Comparison of ENCODE assay signal across 5 cellular contexts in the genomic region with DNA sequence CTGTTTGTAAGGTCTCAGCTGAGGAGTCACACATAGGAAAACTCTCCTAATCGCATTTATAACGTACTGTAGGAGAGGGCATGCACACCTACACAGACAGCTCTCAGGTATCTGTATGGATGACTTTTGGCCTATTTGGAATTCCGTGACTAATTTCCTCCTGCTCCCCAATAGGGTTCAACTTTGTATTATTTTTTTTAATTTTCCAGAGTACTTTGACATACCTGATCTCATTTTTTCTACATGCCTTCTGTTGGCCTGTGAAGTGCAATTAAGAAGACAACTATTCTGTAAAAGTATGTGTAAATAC.
"Had no signal": no experiment of that assay in that cellular context is flagged by ENCODE, and none has a peak within 500 bp of the region (broad histone marks: within the 10 kb centered on the region; RNA-seq: fewer than 3 reads in every experiment).

No MANE protein-coding gene starts in this region.

- DNase-seq: activated CD4-positive, alpha-beta T cell treated with anti-CD3 and anti-CD28 coated beads for 4 hours; activated naive CD4-positive, alpha-beta T cell treated with anti-CD3 and anti-CD28 coated beads for 36 hours; effector memory CD4-positive, alpha-beta T cell; transverse colon had no signal

- H3K36me3 ChIP-seq: transverse colon had no signal

- H3K27me3 ChIP-seq: transverse colon had no signal

- H3K4me2 ChIP-seq: smooth muscle cell had no signal

- H3K4me3 ChIP-seq: smooth muscle cell, transverse colon had no signal

- H3K9me3 ChIP-seq: transverse colon had no signal
